10 cellular contexts compared by ENCODE assay signal in genomic region chr4:83240379-83240875, GRCh38. TPM values are rescaled to one million over a fixed set of nuclear protein-coding genes. Genes with fewer than 3 reads are reported as not detected.
A peak's percentile ranks its signal among the peaks of the same experiment; 100 is the strongest.
DNase-seq lines count a peak whose midpoint lies in the region; ATAC-seq and TF ChIP-seq lines count a peak whose summit lies in the region.
"Had no signal": no experiment of that assay in that cellular context is flagged by ENCODE, and none has a peak within 500 bp of the region (broad histone marks: within the 10 kb centered on the region; RNA-seq: fewer than 3 reads in every experiment).

No MANE protein-coding gene starts in this region.

- no peaks in the 10 kb centered on the region for H3K9me3 ChIP-seq in Caco-2
- H3K9me3 ChIP-seq: vagina had no signal

- POLR2A ChIA-PET in T-cell (lab: Charles Lee) (no interaction called here), Caco-2 (lab: Charles Lee) (no interaction called here)

- H3K27me3 ChIP-seq in Caco-2 (replicated peaks; ENCODE audit: control insufficient read depth, insufficient read depth, low read length) = no peaks in the 10 kb centered on the region
- H3K27me3 ChIP-seq: vagina had no signal

- TF ChIP-seq CTCF in GM10266 (IDR thresholded peaks at IDR 0.05; ENCODE audit: control insufficient read depth, insufficient read depth, low read depth, missing control alignments) = no peak
- no peak for TF ChIP-seq CTCF in nephron progenitor cell (IDR thresholded peaks at IDR 0.05)
- no peak for TF ChIP-seq CTCF in Caco-2 (IDR thresholded peaks at IDR 0.05; ENCODE audit: insufficient read depth in 1 of 2, low read depth in 1 of 2, low read length in 1 of 2, severe bottlenecking in 1 of 2, unreplicated experiment in 1 of 2)

- H3K4me3 Mint-ChIP-seq in T-cell (no peak overlapping the region), nephron progenitor cell (no peak overlapping the region), Caco-2 (ENCODE audit: unreplicated experiment) (no peak overlapping the region)

- no peaks in the 10 kb centered on the region for H3K27me3 Mint-ChIP-seq in T-cell
- peaks cover 8% of the 10 kb centered on the region for H3K27me3 Mint-ChIP-seq in nephron progenitor cell (ENCODE audit: low read depth, poor library complexity)
- H3K27me3 Mint-ChIP-seq in Caco-2 (ENCODE audit: insufficient read depth, unreplicated experiment) = no peaks in the 10 kb centered on the region

- BruUV-seq in Caco-2 (replicated peaks; lab: Mats Ljungman, UMichigan) = no TSS peak

- CTCF ChIA-PET in T-cell (lab: Charles Lee) (interaction anchor here in 1 of 2 donors (0.9 kb wide), 1 partner anchor 125 kb away, joined by 3 read pairs; no protein-coding TSS in a partner anchor), Caco-2 (lab: Charles Lee) (no interaction called here)

- H3K36me3 Mint-ChIP-seq in T-cell (peaks cover 13% of the 10 kb centered on the region), nephron progenitor cell (ENCODE audit: low read depth) (peaks cover 14% of the 10 kb centered on the region), Caco-2 (ENCODE audit: insufficient read depth, unreplicated experiment) (no peaks in the 10 kb centered on the region)

- H3K4me1 Mint-ChIP-seq in T-cell = peaks cover 32 to 63% (median 56%) of the 10 kb centered on the region in 3 donors
- no peaks in the 10 kb centered on the region for H3K4me1 Mint-ChIP-seq in nephron progenitor cell
- H3K4me1 Mint-ChIP-seq in Caco-2 (ENCODE audit: low read depth, unreplicated experiment) = peaks cover 6% of the 10 kb centered on the region

- H3K4me3 ChIP-seq in Caco-2 (ENCODE audit: low read depth, low read length) = no peak overlapping the region
- H3K4me3 ChIP-seq: vagina had no signal

- ATAC-seq in GM19468 (IDR thresholded peaks at IDR 0.05; ENCODE audit: extremely low read depth, unreplicated experiment) (peak; percentile 78), HG03139 (IDR thresholded peaks at IDR 0.05; ENCODE audit: unreplicated experiment) (peak; percentile 83), T-cell (replicated peaks in 1 of 4) (no peak)

- no peaks in the 10 kb centered on the region for H3K36me3 ChIP-seq in Caco-2 (ENCODE audit: control insufficient read depth, insufficient read depth, low read length)
- H3K36me3 ChIP-seq: vagina had no signal

- no peaks in the 10 kb centered on the region for H3K9me3 Mint-ChIP-seq in T-cell
- peaks cover 25% of the 10 kb centered on the region for H3K9me3 Mint-ChIP-seq in nephron progenitor cell
- H3K9me3 Mint-ChIP-seq in Caco-2 (ENCODE audit: unreplicated experiment) = no peaks in the 10 kb centered on the region

- no peaks in the 10 kb centered on the region for H3K4me1 ChIP-seq in Caco-2
- H3K4me1 ChIP-seq: vagina had no signal

- peak; percentile 29 for DNase-seq in GM10266 (ENCODE audit: extremely low spot score)
- DNase-seq in T-cell = no peak
- no peak for DNase-seq in nephron progenitor cell
- DNase-seq in ureter (ENCODE audit: low spot score) = no peak
- DNase-seq in Caco-2 = no peak
- no peak for DNase-seq in 8988T
- DNase-seq: T-helper 9 cell had no signal

- intact Hi-C loops in Caco-2 (cut with micrococcal nuclease; ENCODE audit: unreplicated experiment) = no loop called here

- H3K27ac Mint-ChIP-seq in T-cell (peak overlapping the region; percentile 16 to 40), nephron progenitor cell (no peak overlapping the region), Caco-2 (ENCODE audit: unreplicated experiment) (no peak overlapping the region)

RNA-seq across cellular contexts. Expression of gene COQ2, which starts 44.2 kb away (rescaled TPM):
- 1 to 10 TPM; 4.7 to 9.7 (median 6.2) TPM for total RNA-seq in T-cell
- 14.5 TPM for total RNA-seq in ureter
- 22.0 and 24.2 TPM in 2 replicates for total RNA-seq in Caco-2 (2022)

Comparison
In these comparisons a context has a peak if more than half of its experiments do, and no peak if none do; other contexts are left out.
1. ATAC-seq: peak in GM19468 (single experiment) and HG03139 (single experiment); none in T-cell (0 of 4).
2. H3K27ac Mint-ChIP-seq: peak in T-cell (2 of 2); none in nephron progenitor cell (single experiment) and Caco-2 (single experiment).